In genomic region chr12:49111206-49111605, GRCh38 we compare ENCODE assay signal across 8 cellular contexts. TPM values are rescaled to one million over a fixed set of nuclear protein-coding genes. Genes with fewer than 3 reads are reported as not detected.
DNase-seq lines count a peak whose midpoint lies in the region; ATAC-seq and TF ChIP-seq lines count a peak whose summit lies in the region.

No MANE protein-coding gene starts in this region.

- H3K27ac ChIP-seq in heart left ventricle, result peak overlapping the region; percentile 94 to 100 (median 99)
- H3K27ac ChIP-seq in right lobe of liver, result peak overlapping the region; percentile 20 to 95 (median 91)
- H3K27ac ChIP-seq in uterus, result peak overlapping the region; percentile 94 to 96

- H3K4me3 ChIP-seq in heart left ventricle (peak overlapping the region in 10 of 12 donors; percentile 71 to 100 (median 96)), right lobe of liver (peak overlapping the region in 2 of 3 donors; percentile 92 to 97), uterus (peak overlapping the region; percentile 31 to 90)

- DNase-seq in heart left ventricle, result no peak
- DNase-seq in left ventricle myocardium superior, result no peak
- DNase-seq in activated naive CD8-positive, alpha-beta T cell treated with anti-CD3 and anti-CD28 coated beads, Interleukin-2, amount 50 U/mL, for 24 hours, result no peak
- DNase-seq in right lobe of liver, result no peak
- DNase-seq in uterus, result no peak
- DNase-seq in activated effector memory CD4-positive, alpha-beta T cell treated with anti-CD3 and anti-CD28 coated beads, Interleukin-2, amount 50 U/mL, for 16 hours, result no peak
- DNase-seq in NCI-H2227 (lab: John Stamatoyannopoulos, UW; ENCODE audit: unreplicated experiment), result no peak
- no peak for DNase-seq in NCI-H1694 treated with DMSO at 0.1 percent for 48 hours (lab: John Stamatoyannopoulos, UW)

- peaks cover 0 to 44% (median 37%) of the 10 kb centered on the region in 12 donors for H3K4me1 ChIP-seq in heart left ventricle
- H3K4me1 ChIP-seq in right lobe of liver, result peaks cover 0 to 22% (median 9%) of the 10 kb centered on the region in 4 donors
- peaks cover 14 to 15% of the 10 kb centered on the region in 2 donors for H3K4me1 ChIP-seq in uterus

- peaks cover 0 to 10% (median 5%) of the 10 kb centered on the region in 9 donors for H3K36me3 ChIP-seq in heart left ventricle
- peaks cover 0 to 8% (median 0%) of the 10 kb centered on the region in 4 donors for H3K36me3 ChIP-seq in right lobe of liver
- H3K36me3 ChIP-seq in uterus, result no peaks in the 10 kb centered on the region

- peak overlapping the region; percentile 91 for H3K4me3 Mint-ChIP-seq in activated naive CD8-positive, alpha-beta T cell treated with anti-CD3 and anti-CD28 coated beads, Interleukin-2, amount 50 U/mL, for 24 hours

- peaks cover 28% of the 10 kb centered on the region for H3K4me1 Mint-ChIP-seq in activated naive CD8-positive, alpha-beta T cell treated with anti-CD3 and anti-CD28 coated beads, Interleukin-2, amount 50 U/mL, for 24 hours

- no peaks in the 10 kb centered on the region for H3K9me3 ChIP-seq in heart left ventricle
- H3K9me3 ChIP-seq in right lobe of liver, result no peaks in the 10 kb centered on the region
- no peaks in the 10 kb centered on the region for H3K9me3 ChIP-seq in uterus

- peak overlapping the region; percentile 89 for H3K27ac Mint-ChIP-seq in activated naive CD8-positive, alpha-beta T cell treated with anti-CD3 and anti-CD28 coated beads, Interleukin-2, amount 50 U/mL, for 24 hours

- ATAC-seq in heart left ventricle, result no peak
- ATAC-seq in left ventricle myocardium superior, result no peak
- ATAC-seq in activated naive CD8-positive, alpha-beta T cell treated with anti-CD3 and anti-CD28 coated beads, Interleukin-2, amount 50 U/mL, for 24 hours, result peak; percentile 2
- no peak for ATAC-seq in right lobe of liver

- no peaks in the 10 kb centered on the region for H3K27me3 Mint-ChIP-seq in activated naive CD8-positive, alpha-beta T cell treated with anti-CD3 and anti-CD28 coated beads, Interleukin-2, amount 50 U/mL, for 24 hours

- WGBS in heart left ventricle, 4 donors, result 55 to 67% (median 58%) methylated on average over 6 of the region's 6 CpGs
- 45% methylated on average over 6 of the region's 6 CpGs for WGBS in right lobe of liver (ENCODE audit: insufficient coverage, low coverage, low lambda C conversion rate, missing lambda C conversion rate)

- intact Hi-C loops in heart left ventricle (cut with DNase I), result loop anchor here in 1 of 10 donors (2.0 kb wide), 1 partner anchor 20 kb away; the partner anchor contains the start of gene TUBA1B
- intact Hi-C loops in left ventricle myocardium superior (cut with micrococcal nuclease), result no loop called here
- intact Hi-C loops in right lobe of liver (cut with DNase I), result no loop called here
- intact Hi-C loops in uterus (cut with DNase I; ENCODE audit: low total_unique reads), result no loop called here

- no peaks in the 10 kb centered on the region for H3K9me3 Mint-ChIP-seq in activated naive CD8-positive, alpha-beta T cell treated with anti-CD3 and anti-CD28 coated beads, Interleukin-2, amount 50 U/mL, for 24 hours

- TF ChIP-seq POLR2A in heart left ventricle (IDR thresholded peaks at IDR 0.05) (no peak), right lobe of liver (IDR thresholded peaks at IDR 0.05) (no peak), uterus (IDR thresholded peaks at IDR 0.05) (no peak)

- peaks cover 4% of the 10 kb centered on the region for H3K36me3 Mint-ChIP-seq in activated naive CD8-positive, alpha-beta T cell treated with anti-CD3 and anti-CD28 coated beads, Interleukin-2, amount 50 U/mL, for 24 hours (ENCODE audit: low read depth)

- H3K27me3 ChIP-seq in heart left ventricle (no peaks in the 10 kb centered on the region), right lobe of liver (no peaks in the 10 kb centered on the region), uterus (no peaks in the 10 kb centered on the region)

- TF ChIP-seq CTCF in heart left ventricle (IDR thresholded peaks at IDR 0.05) (no peak), right lobe of liver (IDR thresholded peaks at IDR 0.05) (no peak), uterus (IDR thresholded peaks at IDR 0.05) (no peak)

RNA-seq across cellular contexts. Expression of gene LMBR1L, which starts 0.6 kb away (rescaled TPM):
- total RNA-seq in heart left ventricle (10 to 100 TPM; 10.4 to 43.5 (median 27.9) TPM), left ventricle myocardium superior (30.7 TPM), right lobe of liver (10 to 100 TPM; 12.2 to 34.5 (median 16.3) TPM), uterus (100 to 1,000 TPM in 1 of 4 donors, 10 to 100 TPM in 3; 22.1 to 114 (median 43.2) TPM)
- 10 to 100 TPM; 17.2 to 23.7 TPM for polyA plus RNA-seq in heart left ventricle

RNA-seq across cellular contexts. Expression of gene DHH, which starts 16.6 kb away (rescaled TPM):
- total RNA-seq in heart left ventricle (1 to 10 TPM in 1 of 9 donors, under 1 TPM in 8; 0.34 to 1.5 (median 0.76) TPM), left ventricle myocardium superior (0.52 TPM), right lobe of liver (under 1 TPM in 3 of 6 experiments, not detected in 3; 0.04 to 0.13 (median 0.07) TPM), uterus (1 to 10 TPM in 2 of 4 donors, under 1 TPM in 1, not detected in 1; 0.26 to 1.7 (median 1.5) TPM)
- 1 to 10 TPM in 1 of 2 donors, under 1 TPM in 1; 0.38 to 1.0 TPM for polyA plus RNA-seq in heart left ventricle

RNA-seq across cellular contexts. Expression of gene TUBA1B, which starts 20.0 kb away (rescaled TPM):
- total RNA-seq in heart left ventricle (100 to 1,000 TPM; 242 to 966 (median 464) TPM), left ventricle myocardium superior (329 TPM), right lobe of liver (100 to 1,000 TPM in 5 of 6 experiments, 10 to 100 TPM in 1; 90.3 to 370 (median 174) TPM), uterus (100 to 1,000 TPM; 374 to 912 (median 498) TPM)
- 1,000 to 10,000 TPM in 1 of 2 donors, 100 to 1,000 TPM in 1; 189 to 1,651 TPM for polyA plus RNA-seq in heart left ventricle

RNA-seq across cellular contexts. Expression of gene RHEBL1, which starts 41.4 kb away (rescaled TPM):
- total RNA-seq in heart left ventricle (1 to 10 TPM in 2 of 9 donors, under 1 TPM in 2, not detected in 5; 0.19 to 2.0 (median 0.72) TPM), left ventricle myocardium superior (0.32 TPM), right lobe of liver (under 1 TPM in 5 of 6 experiments, not detected in 1; 0.17 to 0.60 (median 0.43) TPM), uterus (under 1 TPM in 1 of 4 donors, not detected in 3; 0.37 TPM)
- under 1 TPM; 0.37 to 0.50 TPM for polyA plus RNA-seq in heart left ventricle

RNA-seq across cellular contexts. Expression of gene KMT2D, which starts 50.6 kb away (rescaled TPM):
- 10 to 100 TPM; 32.5 to 82.7 (median 55.6) TPM for total RNA-seq in heart left ventricle
- 10 to 100 TPM; 38.1 to 47.4 TPM for polyA plus RNA-seq in heart left ventricle
- 43.8 TPM for total RNA-seq in left ventricle myocardium superior
- total RNA-seq in right lobe of liver, result 10 to 100 TPM; 28.6 to 35.4 (median 33.3) TPM
- 100 to 1,000 TPM in 1 of 4 donors, 10 to 100 TPM in 3; 22.3 to 138 (median 38.2) TPM for total RNA-seq in uterus
